ENCODE assay signal across 14 cellular contexts in the genomic region with DNA sequence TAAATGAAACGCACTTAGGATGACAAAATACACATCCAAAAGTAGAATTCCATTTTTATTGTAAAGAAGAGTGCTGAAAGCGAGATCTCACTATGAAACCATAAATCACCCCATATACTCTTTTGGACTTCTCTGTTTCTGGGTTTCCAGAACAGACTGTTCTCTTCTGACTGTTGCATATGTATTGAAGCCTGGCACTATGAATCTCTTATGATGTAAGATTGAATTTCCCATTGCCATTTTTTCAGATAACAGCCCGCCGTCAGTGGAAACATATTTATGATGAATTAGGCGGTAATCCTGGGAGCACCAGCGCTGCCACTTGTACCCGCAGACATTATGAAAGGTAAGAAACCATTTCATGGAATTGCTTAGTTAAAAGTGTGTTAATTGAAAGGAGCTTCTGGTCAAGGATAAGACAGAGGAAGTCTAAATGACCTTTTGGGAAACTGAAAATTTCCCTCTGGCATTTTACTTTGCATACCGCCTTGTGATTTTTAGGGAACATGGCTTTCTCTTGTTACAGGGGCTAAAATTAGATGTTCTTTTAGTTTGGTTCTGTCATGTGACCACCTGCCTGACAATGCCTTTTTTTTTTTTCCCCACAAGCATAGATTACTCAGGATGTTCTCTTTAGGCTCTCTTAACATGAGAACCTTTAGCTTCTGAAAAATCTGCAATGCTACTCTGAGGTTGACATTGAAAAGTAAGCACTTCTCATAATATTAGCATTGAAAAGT.
A peak's percentile ranks its signal among the peaks of the same experiment; 100 is the strongest.
DNase-seq lines count a peak whose midpoint lies in the region; ATAC-seq and TF ChIP-seq lines count a peak whose summit lies in the region.
"Had no signal": no experiment of that assay in that cellular context is flagged by ENCODE, and none has a peak within 500 bp of the region (broad histone marks: within the 10 kb centered on the region; RNA-seq: fewer than 3 reads in every experiment).

No MANE protein-coding gene starts in this region.

- H3K4me1 Mint-ChIP-seq in activated naive CD8-positive, alpha-beta T cell (ENCODE audit: low read depth), result peaks cover 26% of the 10 kb centered on the region
- peaks cover 14% of the 10 kb centered on the region for H3K4me1 Mint-ChIP-seq in activated naive CD8-positive, alpha-beta T cell treated with anti-CD3 and anti-CD28 coated beads for 36 hours

- H2AFZ ChIP-seq in osteoblast (ENCODE audit: low read length), result no peak overlapping the region

- H3K9me3 ChIP-seq in osteoblast (ENCODE audit: low read depth, low read length), result no peaks in the 10 kb centered on the region
- H3K9me3 ChIP-seq in vagina, result no peaks in the 10 kb centered on the region

- H3K9me3 Mint-ChIP-seq in activated naive CD8-positive, alpha-beta T cell (ENCODE audit: low read depth), result no peaks in the 10 kb centered on the region
- no peaks in the 10 kb centered on the region for H3K9me3 Mint-ChIP-seq in activated naive CD8-positive, alpha-beta T cell treated with anti-CD3 and anti-CD28 coated beads for 36 hours
- H3K9me3 Mint-ChIP-seq: immature natural killer cell had no signal

- no peaks in the 10 kb centered on the region for H3K27me3 ChIP-seq in dorsolateral prefrontal cortex
- H3K27me3 ChIP-seq in osteoblast (ENCODE audit: insufficient read depth, low read length), result no peaks in the 10 kb centered on the region
- H3K27me3 ChIP-seq in vagina, result no peaks in the 10 kb centered on the region

- peaks cover 35% of the 10 kb centered on the region for H3K36me3 Mint-ChIP-seq in activated naive CD8-positive, alpha-beta T cell
- H3K36me3 Mint-ChIP-seq in activated naive CD8-positive, alpha-beta T cell treated with anti-CD3 and anti-CD28 coated beads for 36 hours, result peaks cover 67% of the 10 kb centered on the region

- H3K4me2 ChIP-seq in osteoblast (ENCODE audit: insufficient read depth, low read length), result no peak overlapping the region

- no peak overlapping the region for H3K4me3 Mint-ChIP-seq in activated naive CD8-positive, alpha-beta T cell
- no peak overlapping the region for H3K4me3 Mint-ChIP-seq in activated naive CD8-positive, alpha-beta T cell treated with anti-CD3 and anti-CD28 coated beads for 36 hours
- H3K4me3 Mint-ChIP-seq: immature natural killer cell; natural killer cell treated with Interleukin-12 subunit alpha and Interleukin-12 subunit beta and Interleukin-15 and Interleukin-18, amount 100 ng/mL, for 72 hours had no signal

- TF ChIP-seq CTCF in dorsolateral prefrontal cortex (IDR thresholded peaks at IDR 0.05 in 54 of 56, conservative IDR thresholded peaks at IDR 0.05 in 2 of 56; ENCODE audit: low read depth in 1 of 56, partially characterized antibody in 56 of 56), result no peak
- no peak for TF ChIP-seq CTCF in osteoblast (IDR thresholded peaks at IDR 0.05; ENCODE audit: extremely low read depth, low read depth, low read length)
- TF ChIP-seq CTCF in vagina (IDR thresholded peaks at IDR 0.05), result no peak

- H3K27ac Mint-ChIP-seq in activated naive CD8-positive, alpha-beta T cell, result peak overlapping the region; percentile 7
- H3K27ac Mint-ChIP-seq in activated naive CD8-positive, alpha-beta T cell treated with anti-CD3 and anti-CD28 coated beads for 36 hours, result no peak overlapping the region

- peaks cover 16% of the 10 kb centered on the region for H4K20me1 ChIP-seq in osteoblast (ENCODE audit: insufficient read depth, low read length)

- H3K79me2 ChIP-seq in osteoblast (ENCODE audit: insufficient read depth, low read length), result peaks cover 71% of the 10 kb centered on the region

- peaks cover 97% of the 10 kb centered on the region for H3K36me3 ChIP-seq in osteoblast (ENCODE audit: insufficient read depth, low read length)
- H3K36me3 ChIP-seq in vagina, result peaks cover 0 to 54% of the 10 kb centered on the region in 2 donors

- no peak for TF ChIP-seq POLR2A in vagina (IDR thresholded peaks at IDR 0.05)

- no peaks in the 10 kb centered on the region for H3K27me3 Mint-ChIP-seq in activated naive CD8-positive, alpha-beta T cell
- no peaks in the 10 kb centered on the region for H3K27me3 Mint-ChIP-seq in activated naive CD8-positive, alpha-beta T cell treated with anti-CD3 and anti-CD28 coated beads for 36 hours
- H3K27me3 Mint-ChIP-seq: natural killer cell treated with Interleukin-12 subunit alpha and Interleukin-12 subunit beta and Interleukin-15 and Interleukin-18, amount 100 ng/mL, for 72 hours had no signal

- intact Hi-C loops in dorsolateral prefrontal cortex (cut with DNase I), result no loop called here
- intact Hi-C loops in vagina (cut with DNase I), result no loop called here

- H3K4me3 ChIP-seq in dorsolateral prefrontal cortex (peak overlapping the region in 4 of 59 donors; percentile 0 to 12 (median 8)), osteoblast (ENCODE audit: insufficient read depth, low read length) (no peak overlapping the region), vagina (no peak overlapping the region)

- H3K4me1 ChIP-seq in osteoblast (ENCODE audit: insufficient read depth, low read length) (peaks cover 29% of the 10 kb centered on the region), vagina (peaks cover 89% of the 10 kb centered on the region)

- no peak for ATAC-seq in GM21825 (IDR thresholded peaks at IDR 0.05; ENCODE audit: unreplicated experiment)
- ATAC-seq: natural killer cell treated with Interleukin-12 subunit alpha and Interleukin-12 subunit beta and Interleukin-15 and Interleukin-18, amount 100 ng/mL, for 72 hours had no signal

- H3K27ac ChIP-seq in dorsolateral prefrontal cortex (peak overlapping the region in 57 of 59 donors; percentile 6 to 90 (median 67)), osteoblast (ENCODE audit: low read depth, low read length) (peak overlapping the region; percentile 26), vagina (peak overlapping the region; percentile 63)

- no peak for DNase-seq in activated naive CD8-positive, alpha-beta T cell treated with anti-CD3 and anti-CD28 coated beads for 36 hours
- no peak for DNase-seq in dorsolateral prefrontal cortex
- no peak for DNase-seq in osteoblast (ENCODE audit: insufficient read length, low spot score, missing footprints)
- DNase-seq in vagina (ENCODE audit: extremely low spot score in 2 of 2), result no peak
- DNase-seq in SKM-1 treated with dmso at 0.1 percent for 144 hours (lab: John Stamatoyannopoulos, UW; ENCODE audit: unreplicated experiment), result no peak
- DNase-seq in OCI-M2 (lab: John Stamatoyannopoulos, UW; ENCODE audit: unreplicated experiment), result no peak
- DNase-seq: activated effector memory CD4-positive, alpha-beta T cell treated with Interleukin-2 at 50 U/mL for 16 hours; immature natural killer cell; NCI-H146; NCI-H526; small intestine had no signal
